Comparison of ENCODE assay signal across 13 cellular contexts in the genomic region with DNA sequence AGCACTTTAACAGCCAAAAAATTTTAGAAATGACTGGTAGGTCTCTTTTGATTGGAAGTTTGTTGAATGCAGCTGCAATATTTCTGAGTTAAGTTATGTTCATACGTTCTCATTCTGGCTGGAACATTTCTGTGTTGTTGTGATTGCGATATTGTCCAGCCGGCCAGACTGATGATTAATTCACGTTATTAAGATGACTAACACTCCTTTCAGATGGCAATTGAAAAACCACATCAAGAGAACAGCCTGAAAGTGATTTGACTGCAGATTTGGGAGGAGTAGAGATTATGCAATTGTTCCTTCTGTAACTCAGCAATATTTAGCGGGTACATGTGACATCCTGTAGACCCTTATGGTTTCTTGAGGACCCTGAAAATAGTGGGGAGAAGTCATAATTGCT.
DNase-seq lines count a peak whose midpoint lies in the region; TF ChIP-seq lines count a peak whose summit lies in the region.
"Had no signal": no experiment of that assay in that cellular context is flagged by ENCODE, and none has a peak within 500 bp of the region (broad histone marks: within the 10 kb centered on the region; RNA-seq: fewer than 3 reads in every experiment).

No MANE protein-coding gene starts in this region.

- no peak overlapping the region for H3K14ac ChIP-seq in trophoblast cell (ENCODE audit: low read length)

- intact Hi-C loops in mammary epithelial cell (cut with micrococcal nuclease), result no loop called here

- no peak overlapping the region for H2AK5ac ChIP-seq in trophoblast cell (ENCODE audit: low read length)

- H4K91ac ChIP-seq in trophoblast cell (ENCODE audit: low read depth, low read length), result no peak overlapping the region

- no peak overlapping the region for H2BK12ac ChIP-seq in trophoblast cell (ENCODE audit: low read length)

- no peak for TF ChIP-seq CTCF in mammary epithelial cell (conservative IDR thresholded peaks at IDR 0.05 in 1 of 2, IDR thresholded peaks at IDR 0.05 in 1 of 2; ENCODE audit: extremely low read depth in 1 of 2, insufficient read depth in 1 of 2, low read depth in 1 of 2, low read length in 2 of 2)

- H3K4me2 ChIP-seq in mammary epithelial cell (ENCODE audit: insufficient read depth, low read depth, low read length) (no peak overlapping the region), trophoblast cell (ENCODE audit: low read length) (no peak overlapping the region)

- in situ Hi-C loops in mammary epithelial cell (cut with MboI; ENCODE audit: low sequenced_read_pairs in 2 of 2), result no loop called here

- H3K36me3 ChIP-seq in mammary epithelial cell (ENCODE audit: insufficient read depth, low read length) (no peaks in the 10 kb centered on the region), trophoblast cell (ENCODE audit: control insufficient read depth in 1 of 2, insufficient read depth in 2 of 2, low read length in 2 of 2) (no peaks in the 10 kb centered on the region)

- no peak overlapping the region for H2BK120ac ChIP-seq in trophoblast cell (ENCODE audit: insufficient read depth, low read length, poor library complexity)

- H4K8ac ChIP-seq in trophoblast cell (ENCODE audit: low read depth, low read length), result no peak overlapping the region

- no peak overlapping the region for H3K9ac ChIP-seq in mammary epithelial cell (ENCODE audit: insufficient read depth, low read length)
- no peak overlapping the region for H3K9ac ChIP-seq in trophoblast cell (ENCODE audit: low read length)

- H3K23ac ChIP-seq in trophoblast cell (ENCODE audit: low read length), result no peak overlapping the region

- H4K20me1 ChIP-seq in mammary epithelial cell (ENCODE audit: insufficient read depth, low read length), result no peaks in the 10 kb centered on the region

- peaks cover 5% of the 10 kb centered on the region for H3K27me3 ChIP-seq in mammary epithelial cell (ENCODE audit: insufficient read depth, low read length)
- H3K27me3 ChIP-seq in trophoblast cell (ENCODE audit: insufficient read depth, low read length), result no peaks in the 10 kb centered on the region

- H2AFZ ChIP-seq in mammary epithelial cell (ENCODE audit: low read depth, low read length) (no peak overlapping the region), trophoblast cell (ENCODE audit: insufficient read depth, low read length, poor library complexity) (no peak overlapping the region)

- H3K79me2 ChIP-seq in mammary epithelial cell (ENCODE audit: insufficient read depth, low read length) (no peaks in the 10 kb centered on the region), trophoblast cell (ENCODE audit: control insufficient read depth, insufficient read depth, low read length, poor library complexity) (no peaks in the 10 kb centered on the region)

- H3K18ac ChIP-seq in trophoblast cell (ENCODE audit: low read length), result no peak overlapping the region

- peak; percentile 34 for DNase-seq in ELR (ENCODE audit: low read depth)
- peak; percentile 3 for DNase-seq in LHCN-M2 (ENCODE audit: low read depth)
- peak; percentile 81 for DNase-seq in mammary epithelial cell
- DNase-seq in trophoblast cell, result peak; percentile 43 to 73
- DNase-seq in D341Med (ENCODE audit: low spot score), result no peak
- DNase-seq in nucleus accumbens (lab: John Stamatoyannopoulos, UW), result no peak
- DNase-seq in ureter (ENCODE audit: low spot score), result no peak
- DNase-seq in activated CD4-positive, alpha-beta T cell treated with anti-CD3 and anti-CD28 coated beads for 4 hours, result no peak
- DNase-seq: activated CD4-positive, alpha-beta T cell treated with anti-CD3 and anti-CD28 coated beads for 36 hours; DND-41; endodermal cell; NCI-H187 treated with DMSO at 0.1 percent for 48 hours had no signal

- H3K79me1 ChIP-seq in trophoblast cell (ENCODE audit: low read length), result no peaks in the 10 kb centered on the region

- H3K27ac ChIP-seq in mammary epithelial cell (ENCODE audit: insufficient read depth, low read depth, low read length), result no peak overlapping the region
- H3K27ac ChIP-seq in trophoblast cell (ENCODE audit: low read depth, low read length), result no peak overlapping the region
- H3K27ac ChIP-seq: HL-60 had no signal

- H2BK5ac ChIP-seq in trophoblast cell (ENCODE audit: low read depth, low read length, poor library complexity), result no peak overlapping the region

- no peak overlapping the region for H3K4ac ChIP-seq in trophoblast cell (ENCODE audit: low read depth, low read length)

- 0% methylated on average over 5 of the region's 5 CpGs for whole genome bisulfite sequencing in mammary epithelial cell (ENCODE audit: low coverage, missing lambda C conversion rate)
- WGBS in trophoblast cell (ENCODE audit: extremely low coverage, insufficient coverage, insufficient read length), result no CpG with 5 or more reads among the region's 5 CpGs

- BruUV-seq in mammary epithelial cell (replicated peaks; lab: Mats Ljungman, UMichigan), result no TSS peak

- H3K4me3 ChIP-seq in mammary epithelial cell (replicated peaks in 1 of 3; ENCODE audit: insufficient read depth in 1 of 3, low read depth in 2 of 3, low read length in 3 of 3) (no peak overlapping the region), trophoblast cell (ENCODE audit: low read depth, low read length) (no peak overlapping the region)

- dilution Hi-C loops in mammary epithelial cell (cut with HindIII; ENCODE audit: low sequenced_read_pairs), result no loop called here

- CTCF ChIA-PET in mammary epithelial cell (lab: Charles Lee; ENCODE audit: low non-redundant PET), result no interaction called here

- H3K4me1 ChIP-seq in mammary epithelial cell (ENCODE audit: insufficient read depth, low read length), result peaks cover 12% of the 10 kb centered on the region
- no peaks in the 10 kb centered on the region for H3K4me1 ChIP-seq in trophoblast cell (ENCODE audit: control insufficient read depth in 1 of 2, insufficient read depth in 2 of 2, low read length in 2 of 2)

- H4K12ac ChIP-seq in trophoblast cell (ENCODE audit: low read depth, low read length), result no peak overlapping the region

- peaks cover 2% of the 10 kb centered on the region for H3K9me3 ChIP-seq in mammary epithelial cell (replicated peaks; ENCODE audit: insufficient read depth, low read length)
- H3K9me3 ChIP-seq in trophoblast cell (ENCODE audit: insufficient read depth, low read depth, low read length), result no peaks in the 10 kb centered on the region

Comparison
In these comparisons a context has a peak if more than half of its experiments do, and no peak if none do; other contexts are left out.
1. DNase-seq: peak in ELR (single experiment), LHCN-M2 (single experiment), mammary epithelial cell (single experiment) and trophoblast cell (2 of 2); none in D341Med (single experiment), nucleus accumbens (0 of 56), ureter (single experiment) and activated CD4-positive, alpha-beta T cell treated with anti-CD3 and anti-CD28 coated beads for 4 hours (0 of 2).